2 cellular contexts compared by ENCODE assay signal in the genomic region with DNA sequence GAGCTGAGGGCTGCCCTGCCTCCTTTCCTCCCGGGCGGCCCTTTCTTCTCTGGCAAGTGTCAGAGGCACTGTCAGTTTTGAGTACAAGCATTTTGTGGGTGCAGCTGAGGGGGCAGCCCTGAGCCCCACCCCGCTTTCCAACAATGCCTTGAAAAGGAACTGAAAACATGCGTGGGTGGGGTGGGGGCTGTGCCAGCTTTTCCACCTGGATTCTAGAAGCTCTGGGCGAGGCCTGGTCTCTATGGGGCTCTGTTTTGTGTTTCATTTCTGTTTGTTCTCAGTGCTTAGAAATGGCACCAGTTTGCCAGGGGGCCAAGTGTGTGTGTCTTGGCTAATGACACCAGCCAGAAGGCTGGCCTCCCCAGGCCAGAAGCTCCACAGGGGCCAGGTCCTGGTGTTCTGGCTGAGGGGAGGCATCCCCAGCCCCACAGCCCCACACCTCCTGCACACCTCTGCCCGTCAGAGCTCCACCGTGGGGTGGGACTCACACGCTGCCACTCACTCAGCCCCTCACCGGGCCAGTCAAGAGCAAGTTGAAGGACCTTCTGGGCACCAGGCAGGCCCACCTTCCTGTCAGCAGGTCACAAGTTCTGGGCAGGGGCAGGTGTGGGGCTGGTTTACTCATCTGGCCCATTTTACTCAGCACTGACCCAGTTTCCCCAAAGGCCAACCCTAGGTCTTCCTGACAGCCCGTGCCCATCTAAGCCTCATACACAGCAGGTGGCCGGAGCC.
TF ChIP-seq lines count a peak whose summit lies in the region.

No MANE protein-coding gene starts in this region.

TF ChIP-seq in SK-N-SH treated with all-trans-retinoic acid at 6 μM for 48 hours, 23 proteins besides CTCF, POLR2A, EP300 and RAD21 (continued from another document):
- TF ChIP-seq, protein P1, sequence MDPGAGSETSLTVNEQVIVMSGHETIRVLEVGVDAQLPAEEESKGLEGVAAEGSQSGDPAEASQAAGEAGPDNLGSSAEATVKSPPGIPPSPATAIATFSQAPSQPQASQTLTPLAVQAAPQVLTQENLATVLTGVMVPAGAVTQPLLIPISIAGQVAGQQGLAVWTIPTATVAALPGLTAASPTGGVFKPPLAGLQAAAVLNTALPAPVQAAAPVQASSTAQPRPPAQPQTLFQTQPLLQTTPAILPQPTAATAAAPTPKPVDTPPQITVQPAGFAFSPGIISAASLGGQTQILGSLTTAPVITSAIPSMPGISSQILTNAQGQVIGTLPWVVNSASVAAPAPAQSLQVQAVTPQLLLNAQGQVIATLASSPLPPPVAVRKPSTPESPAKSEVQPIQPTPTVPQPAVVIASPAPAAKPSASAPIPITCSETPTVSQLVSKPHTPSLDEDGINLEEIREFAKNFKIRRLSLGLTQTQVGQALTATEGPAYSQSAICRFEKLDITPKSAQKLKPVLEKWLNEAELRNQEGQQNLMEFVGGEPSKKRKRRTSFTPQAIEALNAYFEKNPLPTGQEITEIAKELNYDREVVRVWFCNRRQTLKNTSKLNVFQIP (CRISPR knock-in tag; IDR thresholded peaks at IDR 0.05; ENCODE audit: borderline replicate concordance, low read depth) = no peak
- TF ChIP-seq ZNF8 (CRISPR knock-in tag; IDR thresholded peaks at IDR 0.05) (no peak), RARB (CRISPR knock-in tag; IDR thresholded peaks at IDR 0.05) (no peak), ZNF565 (CRISPR knock-in tag; conservative IDR thresholded peaks at IDR 0.05; ENCODE audit: low read depth) (no peak), ZNF70 (CRISPR knock-in tag; IDR thresholded peaks at IDR 0.05) (no peak), BACH2 (CRISPR knock-in tag; IDR thresholded peaks at IDR 0.05; ENCODE audit: borderline replicate concordance) (no peak), CSRNP3 (CRISPR knock-in tag; IDR thresholded peaks at IDR 0.05) (no peak), PATZ1 (CRISPR knock-in tag; IDR thresholded peaks at IDR 0.05; ENCODE audit: borderline replicate concordance) (no peak), ISL1 (CRISPR knock-in tag; IDR thresholded peaks at IDR 0.05) (no peak), ZC3H10 (CRISPR knock-in tag; IDR thresholded peaks at IDR 0.05) (no peak)

TF ChIP-seq in H1, 55 proteins besides CTCF, POLR2A, EP300 and RAD21 (continued from another document):
- TF ChIP-seq ZNF274 (IDR thresholded peaks at IDR 0.05; ENCODE audit: borderline replicate concordance, extremely low read depth, low read length) = no peak
